In the genomic region with DNA sequence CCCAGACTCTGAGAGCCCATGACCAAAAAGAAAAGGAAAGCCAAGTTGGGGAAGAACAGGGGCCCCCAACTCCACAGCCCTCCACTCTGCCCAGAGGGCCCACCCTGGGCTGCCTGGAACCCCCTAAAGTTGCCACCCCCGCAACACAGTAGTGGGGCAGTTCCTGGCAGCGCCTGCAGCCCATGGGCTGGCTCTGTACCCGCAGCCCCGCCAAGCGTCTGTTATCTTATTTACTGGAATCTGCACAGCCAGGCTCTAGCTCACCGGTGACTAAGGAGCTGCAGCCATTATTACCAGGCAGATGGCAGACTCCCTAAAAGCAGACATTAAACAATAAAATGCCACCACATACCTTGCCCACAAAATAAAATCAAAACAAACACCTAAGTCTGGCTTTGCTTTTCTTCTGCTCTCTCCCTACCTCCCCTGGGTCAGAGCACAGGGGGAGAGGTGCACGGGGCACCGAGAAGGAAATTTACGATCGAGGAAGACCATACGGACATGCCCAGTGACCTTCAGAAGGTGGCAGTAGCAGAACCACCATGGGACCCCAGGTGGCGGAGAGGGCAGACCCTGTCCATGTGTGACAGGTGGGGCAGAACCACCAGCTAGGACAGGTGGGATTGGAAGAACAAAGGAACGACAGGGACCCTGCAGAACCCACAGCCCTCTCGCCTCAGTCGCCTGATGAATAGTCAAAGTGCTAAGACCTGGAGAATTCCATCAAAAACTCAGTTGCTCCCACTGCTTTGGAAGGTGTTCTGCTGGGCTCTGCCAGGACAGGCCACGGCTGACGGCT, we compare ENCODE assay signal across 1 cellular context.
TF ChIP-seq lines count a peak whose summit lies in the region.

No MANE protein-coding gene starts in this region.

TF ChIP-seq in H1, 55 proteins besides CTCF, POLR2A, EP300 and RAD21:
- TF ChIP-seq PHF8 (conservative IDR thresholded peaks at IDR 0.05; ENCODE audit: low read depth, low read length) (no peak), KDM4A (IDR thresholded peaks at IDR 0.05; ENCODE audit: low read depth, low read length, severe bottlenecking) (no peak), POLR2AphosphoS5 (IDR thresholded peaks at IDR 0.05; ENCODE audit: low read depth, low read length) (no peak), TAF1 (IDR thresholded peaks at IDR 0.05; ENCODE audit: low read depth, low read length) (no peak), TEAD4 (IDR thresholded peaks at IDR 0.05; ENCODE audit: low read depth, low read length) (no peak)
